ENCODE assay signal across 8 cellular contexts in genomic region chr10:88932539-88933256, GRCh38. TPM values are rescaled to one million over a fixed set of nuclear protein-coding genes. Genes with fewer than 3 reads are reported as not detected.
A peak's percentile ranks its signal among the peaks of the same experiment; 100 is the strongest.
DNase-seq lines count a peak whose midpoint lies in the region; ATAC-seq and TF ChIP-seq lines count a peak whose summit lies in the region.

No MANE protein-coding gene starts in this region.

- H3K9ac ChIP-seq in neural cell (ENCODE audit: low read length) = no peak overlapping the region

- no peak overlapping the region for H3K4me3 ChIP-seq in neural cell (ENCODE audit: low read length)
- H3K4me3 ChIP-seq in upper lobe of right lung = no peak overlapping the region

- peak; percentile 90 for TF ChIP-seq CTCF in neural cell (IDR thresholded peaks at IDR 0.05; ENCODE audit: poor library complexity, severe bottlenecking)
- peak; percentile 90 for TF ChIP-seq CTCF in upper lobe of right lung (IDR thresholded peaks at IDR 0.05)

- H3K27me3 ChIP-seq in neural cell (ENCODE audit: insufficient read depth, low read depth, low read length) (no peaks in the 10 kb centered on the region), upper lobe of right lung (no peaks in the 10 kb centered on the region)

- no peak overlapping the region for H3K27ac ChIP-seq in neural cell (ENCODE audit: low read length)
- H3K27ac ChIP-seq in upper lobe of right lung = no peak overlapping the region

- no peaks in the 10 kb centered on the region for H3F3A ChIP-seq in neural cell (ENCODE audit: insufficient read depth, low read length, poor library complexity, severe bottlenecking)

- ATAC-seq in GM18907 (IDR thresholded peaks at IDR 0.05; ENCODE audit: unreplicated experiment) = peak; percentile 63
- peak; percentile 76 for ATAC-seq in HG03520 (IDR thresholded peaks at IDR 0.05; ENCODE audit: unreplicated experiment)
- ATAC-seq in upper lobe of right lung = peak; percentile 92

- intact Hi-C loops in upper lobe of right lung (cut with DNase I) = loop anchor here (10.0 kb wide), 2 partner anchors 98 to 282 kb away; no protein-coding TSS in a partner anchor

- H2AFZ ChIP-seq in neural cell (ENCODE audit: low read depth, low read length) = no peak overlapping the region

- no peaks in the 10 kb centered on the region for H3K79me2 ChIP-seq in neural cell (replicated peaks; ENCODE audit: insufficient read depth, low read length)

- peak; percentile 88 for TF ChIP-seq RAD21 in neural cell (conservative IDR thresholded peaks at IDR 0.05)

- H3K9me3 ChIP-seq in neural cell (ENCODE audit: low read length) (no peaks in the 10 kb centered on the region), upper lobe of right lung (no peaks in the 10 kb centered on the region)

- H3K36me3 ChIP-seq in neural cell (ENCODE audit: insufficient read depth, low read length) = no peaks in the 10 kb centered on the region
- H3K36me3 ChIP-seq in upper lobe of right lung = peaks cover 12% of the 10 kb centered on the region

- H4K20me1 ChIP-seq in neural cell (ENCODE audit: insufficient read depth) = no peaks in the 10 kb centered on the region

- H3K4me2 ChIP-seq in neural cell (ENCODE audit: low read length) = no peak overlapping the region

- H3K9me2 ChIP-seq in neural cell (ENCODE audit: insufficient read depth, low read length) = no peaks in the 10 kb centered on the region

- no peak for TF ChIP-seq EP300 in neural cell (conservative IDR thresholded peaks at IDR 0.05; ENCODE audit: poor library complexity, severe bottlenecking)

- H3K4me1 ChIP-seq in upper lobe of right lung = peaks cover 14% of the 10 kb centered on the region

- DNase-seq in C1 segment of cervical spinal cord (lab: John Stamatoyannopoulos, UW) (peak in 9 of 14 donors; percentile 13 to 53 (median 20)), NCI-H748 treated with DMSO at 0.1 percent for 48 hours (lab: John Stamatoyannopoulos, UW) (peak; percentile 49), fibroblast of peridontal ligament (ENCODE audit: extremely low read depth) (peak; percentile 94), upper lobe of right lung (no peak)
- DNase-seq in activated T-cell treated with anti-CD3 and anti-CD28 coated beads, Interleukin-2, amount 50 U/mL, for 1 hour = peak; percentile 27

TF ChIP-seq in neural cell, 6 proteins besides CTCF, POLR2A, EP300 and RAD21:
- TF ChIP-seq POLR2AphosphoS5 (IDR thresholded peaks at IDR 0.05) (no peak), TAF1 (IDR thresholded peaks at IDR 0.05; ENCODE audit: low read depth) (no peak), EZH2 (IDR thresholded peaks at IDR 0.05; ENCODE audit: borderline replicate concordance, insufficient read depth, low read length, poor library complexity, severe bottlenecking) (no peak), SMC3 (conservative IDR thresholded peaks at IDR 0.05; ENCODE audit: poor library complexity) (peak; percentile 97)

RNA-seq across cellular contexts. Expression of gene ACTA2, which starts 19.9 kb away (rescaled TPM):
- polyA plus RNA-seq in neural cell = 0.53 and 1.2 TPM in 2 replicates
- polyA minus RNA-seq in neural cell = 0.58 and 0.97 TPM in 2 replicates
- total RNA-seq in upper lobe of right lung = 478 TPM

RNA-seq across cellular contexts. Expression of gene STAMBPL1, which starts 52.7 kb away (rescaled TPM):
- polyA plus RNA-seq in neural cell = 21.9 and 22.4 TPM in 2 replicates
- 47.7 and 52.1 TPM in 2 replicates for polyA minus RNA-seq in neural cell
- total RNA-seq in upper lobe of right lung = 6.8 TPM

RNA-seq across cellular contexts. Expression of gene FAS, which starts 57.9 kb away (rescaled TPM):
- 1.2 and 2.5 TPM in 2 replicates for polyA plus RNA-seq in neural cell
- polyA minus RNA-seq in neural cell = 1.6 and 3.7 TPM in 2 replicates
- 41.2 TPM for total RNA-seq in upper lobe of right lung
